Comparison of ENCODE assay signal across 8 cellular contexts in genomic region chr4:47510506-47511143, GRCh38. TPM values are rescaled to one million over a fixed set of nuclear protein-coding genes. Genes with fewer than 3 reads are reported as not detected.
DNase-seq lines count a peak whose midpoint lies in the region; ATAC-seq and TF ChIP-seq lines count a peak whose summit lies in the region.

No MANE protein-coding gene starts in this region.

- no peaks in the 10 kb centered on the region for H3K27me3 Mint-ChIP-seq in activated naive CD4-positive, alpha-beta T cell treated with anti-CD3 and anti-CD28 coated beads for 36 hours (ENCODE audit: low read depth)
- peaks cover 6% of the 10 kb centered on the region for H3K27me3 Mint-ChIP-seq in activated CD4-positive, alpha-beta memory T cell treated with anti-CD3 and anti-CD28 coated beads, Interleukin-2, amount 10 ng/mL, durations not matched to agents 7 days and 5 days

- H3K27ac Mint-ChIP-seq in stimulated activated effector memory CD8-positive, alpha-beta T cell treated with anti-CD3 and anti-CD28 coated beads, Interleukin-12 subunit alpha, Interleukin-12 subunit beta, amount 100 ng/mL, for 72 hours: peak overlapping the region; percentile 26
- no peak overlapping the region for H3K27ac Mint-ChIP-seq in activated naive CD4-positive, alpha-beta T cell treated with anti-CD3 and anti-CD28 coated beads for 36 hours
- no peak overlapping the region for H3K27ac Mint-ChIP-seq in activated CD4-positive, alpha-beta memory T cell treated with anti-CD3 and anti-CD28 coated beads, Interleukin-2, amount 10 ng/mL, durations not matched to agents 7 days and 5 days

- POLR2A ChIA-PET in activated CD4-positive, alpha-beta memory T cell treated with anti-CD3 and anti-CD28 coated beads, Interleukin-2, amount 10 ng/mL, durations not matched to agents 7 days and 5 days (lab: Charles Lee): no interaction called here

- DNase-seq in COLO829 (ENCODE audit: low spot score) (peak; percentile 26), choroid plexus epithelial cell (ENCODE audit: low read depth) (peak; percentile 62), NCI-H1105 treated with DMSO at 0.1 percent for 48 hours (lab: John Stamatoyannopoulos, UW) (no peak)
- no peak for DNase-seq in stimulated activated effector memory CD8-positive, alpha-beta T cell treated with anti-CD3 and anti-CD28 coated beads, Interleukin-12 subunit alpha, Interleukin-12 subunit beta, amount 100 ng/mL, for 72 hours (ENCODE audit: low spot score in 2 of 2)
- DNase-seq in activated naive CD4-positive, alpha-beta T cell treated with anti-CD3 and anti-CD28 coated beads for 36 hours: no peak
- DNase-seq in activated CD4-positive, alpha-beta memory T cell treated with anti-CD3 and anti-CD28 coated beads, Interleukin-2, amount 10 ng/mL, durations not matched to agents 7 days and 5 days: no peak

- H3K36me3 Mint-ChIP-seq in stimulated activated effector memory CD8-positive, alpha-beta T cell treated with anti-CD3 and anti-CD28 coated beads, Interleukin-12 subunit alpha, Interleukin-12 subunit beta, amount 100 ng/mL, for 72 hours: no peaks in the 10 kb centered on the region
- peaks cover 3% of the 10 kb centered on the region for H3K36me3 Mint-ChIP-seq in activated naive CD4-positive, alpha-beta T cell treated with anti-CD3 and anti-CD28 coated beads for 36 hours (ENCODE audit: low read depth)
- H3K36me3 Mint-ChIP-seq in activated CD4-positive, alpha-beta memory T cell treated with anti-CD3 and anti-CD28 coated beads, Interleukin-2, amount 10 ng/mL, durations not matched to agents 7 days and 5 days (ENCODE audit: low read depth): no peaks in the 10 kb centered on the region

- peak; percentile 39 for TF ChIP-seq CTCF in choroid plexus epithelial cell (conservative IDR thresholded peaks at IDR 0.05; ENCODE audit: low read depth, low read length)

- no peak overlapping the region for H3K4me3 ChIP-seq in choroid plexus epithelial cell (ENCODE audit: low read depth, low read length)

- CTCF ChIA-PET in activated naive CD4-positive, alpha-beta T cell treated with anti-CD3 and anti-CD28 coated beads for 36 hours (lab: Charles Lee): no interaction called here
- CTCF ChIA-PET in activated CD4-positive, alpha-beta memory T cell treated with anti-CD3 and anti-CD28 coated beads, Interleukin-2, amount 10 ng/mL, durations not matched to agents 7 days and 5 days (lab: Charles Lee): interaction anchor here (0.6 to 3.8 kb wide), 3 partner anchors 16 to 308 kb away, joined by 3 to 15 read pairs (median 3); no protein-coding TSS in a partner anchor

- intact Hi-C loops in activated naive CD4-positive, alpha-beta T cell treated with anti-CD3 and anti-CD28 coated beads for 36 hours (cut with micrococcal nuclease): no loop called here

- ATAC-seq in GM21390 (IDR thresholded peaks at IDR 0.05; ENCODE audit: unreplicated experiment) (peak; percentile 96), HG03571 (IDR thresholded peaks at IDR 0.05; ENCODE audit: unreplicated experiment) (peak; percentile 98)
- peak; percentile 61 for ATAC-seq in stimulated activated effector memory CD8-positive, alpha-beta T cell treated with anti-CD3 and anti-CD28 coated beads, Interleukin-12 subunit alpha, Interleukin-12 subunit beta, amount 100 ng/mL, for 72 hours

- no peaks in the 10 kb centered on the region for H3K9me3 Mint-ChIP-seq in stimulated activated effector memory CD8-positive, alpha-beta T cell treated with anti-CD3 and anti-CD28 coated beads, Interleukin-12 subunit alpha, Interleukin-12 subunit beta, amount 100 ng/mL, for 72 hours
- no peaks in the 10 kb centered on the region for H3K9me3 Mint-ChIP-seq in activated naive CD4-positive, alpha-beta T cell treated with anti-CD3 and anti-CD28 coated beads for 36 hours
- no peaks in the 10 kb centered on the region for H3K9me3 Mint-ChIP-seq in activated CD4-positive, alpha-beta memory T cell treated with anti-CD3 and anti-CD28 coated beads, Interleukin-2, amount 10 ng/mL, durations not matched to agents 7 days and 5 days

- no peak overlapping the region for H3K4me3 Mint-ChIP-seq in stimulated activated effector memory CD8-positive, alpha-beta T cell treated with anti-CD3 and anti-CD28 coated beads, Interleukin-12 subunit alpha, Interleukin-12 subunit beta, amount 100 ng/mL, for 72 hours
- H3K4me3 Mint-ChIP-seq in activated naive CD4-positive, alpha-beta T cell treated with anti-CD3 and anti-CD28 coated beads for 36 hours: no peak overlapping the region
- no peak overlapping the region for H3K4me3 Mint-ChIP-seq in activated CD4-positive, alpha-beta memory T cell treated with anti-CD3 and anti-CD28 coated beads, Interleukin-2, amount 10 ng/mL, durations not matched to agents 7 days and 5 days

- peaks cover 21% of the 10 kb centered on the region for H3K4me1 Mint-ChIP-seq in stimulated activated effector memory CD8-positive, alpha-beta T cell treated with anti-CD3 and anti-CD28 coated beads, Interleukin-12 subunit alpha, Interleukin-12 subunit beta, amount 100 ng/mL, for 72 hours
- H3K4me1 Mint-ChIP-seq in activated naive CD4-positive, alpha-beta T cell treated with anti-CD3 and anti-CD28 coated beads for 36 hours (ENCODE audit: low read depth): no peaks in the 10 kb centered on the region
- H3K4me1 Mint-ChIP-seq in activated CD4-positive, alpha-beta memory T cell treated with anti-CD3 and anti-CD28 coated beads, Interleukin-2, amount 10 ng/mL, durations not matched to agents 7 days and 5 days: peaks cover 7% of the 10 kb centered on the region

RNA-seq across cellular contexts. Expression of gene ATP10D, which starts 25.6 kb away (rescaled TPM):
- 1 to 10 TPM; 2.7 to 3.1 TPM for total RNA-seq in activated naive CD4-positive, alpha-beta T cell treated with anti-CD3 and anti-CD28 coated beads for 36 hours
- 1 to 10 TPM; 7.4 to 8.1 TPM for total RNA-seq in activated CD4-positive, alpha-beta memory T cell treated with anti-CD3 and anti-CD28 coated beads, Interleukin-2, amount 10 ng/mL, durations not matched to agents 7 days and 5 days

RNA-seq across cellular contexts. Expression of gene COMMD8, which starts 47.1 kb away (rescaled TPM):
- total RNA-seq in activated naive CD4-positive, alpha-beta T cell treated with anti-CD3 and anti-CD28 coated beads for 36 hours: 10 to 100 TPM; 29.0 to 29.6 TPM
- 10 to 100 TPM; 24.9 to 26.3 TPM for total RNA-seq in activated CD4-positive, alpha-beta memory T cell treated with anti-CD3 and anti-CD28 coated beads, Interleukin-2, amount 10 ng/mL, durations not matched to agents 7 days and 5 days

Comparison
In these comparisons a context has a peak if more than half of its experiments do, and no peak if none do; other contexts are left out.
1. DNase-seq: peak in COLO829 (single experiment) and choroid plexus epithelial cell (single experiment); none in stimulated activated effector memory CD8-positive, alpha-beta T cell treated with anti-CD3 and anti-CD28 coated beads, Interleukin-12 subunit alpha, Interleukin-12 subunit beta, amount 100 ng/mL, for 72 hours (0 of 2), activated naive CD4-positive, alpha-beta T cell treated with anti-CD3 and anti-CD28 coated beads for 36 hours (single experiment), activated CD4-positive, alpha-beta memory T cell treated with anti-CD3 and anti-CD28 coated beads, Interleukin-2, amount 10 ng/mL, durations not matched to agents 7 days and 5 days (single experiment) and NCI-H1105 treated with DMSO at 0.1 percent for 48 hours (single experiment).
2. Peak in every context shown above with its lines, with median percentiles within 50 percentile points of each other: ATAC-seq.